ENCODE assay signal across 19 cellular contexts in the genomic region with DNA sequence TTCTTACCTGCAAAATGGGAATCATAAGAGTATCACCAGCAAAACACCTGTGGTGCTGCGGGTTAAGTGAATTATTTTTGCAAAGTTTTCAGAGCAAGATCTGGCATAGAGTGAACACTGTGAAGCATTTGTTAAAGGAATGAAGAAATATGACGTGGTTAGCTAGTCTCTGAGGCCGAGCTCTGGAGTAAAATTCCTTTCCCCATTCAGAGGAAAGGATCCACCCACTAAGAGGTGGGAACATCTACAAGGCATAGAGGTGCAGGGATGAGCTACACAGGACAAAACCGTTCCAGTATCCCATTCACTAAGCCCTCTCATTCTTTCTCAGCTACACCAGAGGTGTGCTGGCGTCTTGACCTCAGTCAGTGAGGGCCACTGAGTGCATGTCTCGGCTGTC. TPM values are rescaled to one million over a fixed set of nuclear protein-coding genes. Genes with fewer than 3 reads are reported as not detected.
DNase-seq lines count a peak whose midpoint lies in the region; ATAC-seq and TF ChIP-seq lines count a peak whose summit lies in the region.
"Had no signal": no experiment of that assay in that cellular context is flagged by ENCODE, and none has a peak within 500 bp of the region (broad histone marks: within the 10 kb centered on the region; RNA-seq: fewer than 3 reads in every experiment).

No MANE protein-coding gene starts in this region.

- POLR2A ChIA-PET in SK-N-SH (lab: Yijun Ruan, JAX) = no interaction called here

- no peak for TF ChIP-seq RAD21 in SK-N-SH (IDR thresholded peaks at IDR 0.05; ENCODE audit: low read length)

- H3F3A ChIP-seq in SK-N-SH (replicated peaks; ENCODE audit: insufficient read depth) = no peaks in the 10 kb centered on the region

- no peak overlapping the region for H3K9ac ChIP-seq in SK-N-SH

- H3K4me1 ChIP-seq in SK-N-SH (ENCODE audit: control insufficient read depth in 1 of 2, insufficient read depth in 2 of 2, low read depth in 1 of 2, low read length in 1 of 2) (no peaks in the 10 kb centered on the region), esophagus squamous epithelium (peaks cover 0 to 43% (median 20%) of the 10 kb centered on the region in 3 donors)
- H3K4me1 ChIP-seq: BE2C had no signal

- peak; percentile 35; the same call in 1 of the 3 replicates for ATAC-seq in SK-N-SH treated with all-trans-retinoic acid at 6 μM for 48 hours
- ATAC-seq in sciatic nerve = no peak
- ATAC-seq in HG03457 (IDR thresholded peaks at IDR 0.05; ENCODE audit: unreplicated experiment) = no peak

- TF ChIP-seq CTCF in SK-N-SH (IDR thresholded peaks at IDR 0.05) (no peak), esophagus squamous epithelium (IDR thresholded peaks at IDR 0.05) (no peak)

- H3K36me3 ChIP-seq in SK-N-SH (replicated peaks in 1 of 2; ENCODE audit: control insufficient read depth in 1 of 2, insufficient read depth in 2 of 2, low read length in 1 of 2) (no peaks in the 10 kb centered on the region), esophagus squamous epithelium (no peaks in the 10 kb centered on the region)
- H3K36me3 ChIP-seq: BE2C had no signal

- WGBS in SK-N-SH (ENCODE audit: low lambda C conversion rate) = 12% methylated on average over 6 of the region's 6 CpGs
- WGBS in esophagus squamous epithelium, 2 donors = 54 to 60% methylated on average over 6 of the region's 6 CpGs

- no peaks in the 10 kb centered on the region for H4K20me1 ChIP-seq in SK-N-SH (ENCODE audit: insufficient read depth)

- H3K4me3 ChIP-seq in SK-N-SH (ENCODE audit: low read depth in 2 of 2, low read length in 1 of 2) (no peak overlapping the region), esophagus squamous epithelium (no peak overlapping the region)

- DNase-seq in SK-N-SH (no peak), EH (ENCODE audit: low read depth) (peak; percentile 7), esophagus squamous epithelium (lab: John Stamatoyannopoulos, UW) (no peak), sciatic nerve (ENCODE audit: low spot score) (peak; percentile 28), NCI-H446 (lab: John Stamatoyannopoulos, UW) (no peak), Kasumi-1 (lab: John Stamatoyannopoulos, UW) (no peak)
- DNase-seq: BE2C; CD4-positive, alpha-beta memory T cell; EL; GOT3; NCI-H1105 treated with DMSO at 0.1 percent for 48 hours; NCI-H1694; NCI-H2107; NCI-H524; NCI-H82; SHP77 treated with DMSO at 0.1 percent for 48 hours had no signal

- no peaks in the 10 kb centered on the region for H3K79me2 ChIP-seq in SK-N-SH (ENCODE audit: insufficient read depth)

- no peaks in the 10 kb centered on the region for H3K9me2 ChIP-seq in SK-N-SH

- H3K9me3 ChIP-seq in SK-N-SH (peaks cover 5% of the 10 kb centered on the region; the same call in 1 of the 2 replicates), esophagus squamous epithelium (peaks cover 0 to 10% (median 0%) of the 10 kb centered on the region in 3 donors)

- CTCF ChIA-PET in SK-N-SH (lab: Yijun Ruan, JAX) = interaction anchor here (1.5 kb wide), 1 partner anchor 360 kb away, joined by 4 read pairs; no protein-coding TSS in a partner anchor

- TF ChIP-seq POLR2A in esophagus squamous epithelium (IDR thresholded peaks at IDR 0.05) = no peak

- intact Hi-C loops in esophagus squamous epithelium (cut with DNase I) (no loop called here), sciatic nerve (cut with DNase I) (no loop called here)

- H3K4me2 ChIP-seq in SK-N-SH = no peak overlapping the region

- no peak for TF ChIP-seq EP300 in SK-N-SH (IDR thresholded peaks at IDR 0.05; ENCODE audit: borderline replicate concordance in 1 of 2, low read depth in 1 of 2, low read length in 1 of 2)

- H3K27me3 ChIP-seq in SK-N-SH (ENCODE audit: insufficient read depth) (peaks cover 51% of the 10 kb centered on the region; the same call in 1 of the 2 replicates), esophagus squamous epithelium (peaks cover 0 to 20% (median 0%) of the 10 kb centered on the region in 4 donors)

- H2AFZ ChIP-seq in SK-N-SH (ENCODE audit: low read depth) = no peak overlapping the region

- no peak overlapping the region for H3K27ac ChIP-seq in SK-N-SH (ENCODE audit: low read depth in 2 of 2, low read length in 1 of 2)
- peak overlapping the region; percentile 73 to 86 (median 82) for H3K27ac ChIP-seq in esophagus squamous epithelium
- H3K27ac ChIP-seq: 22Rv1 had no signal

TF ChIP-seq in SK-N-SH treated with all-trans-retinoic acid at 6 μM for 48 hours, 23 proteins besides CTCF, POLR2A, EP300 and RAD21:
- TF ChIP-seq PPARA (CRISPR knock-in tag; IDR thresholded peaks at IDR 0.05; ENCODE audit: borderline replicate concordance) (no peak), ESRRG (CRISPR knock-in tag; IDR thresholded peaks at IDR 0.05) (no peak), SNAI2 (CRISPR knock-in tag; IDR thresholded peaks at IDR 0.05) (no peak), CSDC2 (CRISPR knock-in tag; IDR thresholded peaks at IDR 0.05) (no peak), TCF4 (CRISPR knock-in tag; IDR thresholded peaks at IDR 0.05; ENCODE audit: borderline replicate concordance) (no peak), OSR1 (CRISPR knock-in tag; IDR thresholded peaks at IDR 0.05) (no peak), ARNTL (CRISPR knock-in tag; IDR thresholded peaks at IDR 0.05; ENCODE audit: borderline replicate concordance, low read depth) (no peak), ZFP30 (CRISPR knock-in tag; IDR thresholded peaks at IDR 0.05) (no peak)
- TF ChIP-seq, protein P1, sequence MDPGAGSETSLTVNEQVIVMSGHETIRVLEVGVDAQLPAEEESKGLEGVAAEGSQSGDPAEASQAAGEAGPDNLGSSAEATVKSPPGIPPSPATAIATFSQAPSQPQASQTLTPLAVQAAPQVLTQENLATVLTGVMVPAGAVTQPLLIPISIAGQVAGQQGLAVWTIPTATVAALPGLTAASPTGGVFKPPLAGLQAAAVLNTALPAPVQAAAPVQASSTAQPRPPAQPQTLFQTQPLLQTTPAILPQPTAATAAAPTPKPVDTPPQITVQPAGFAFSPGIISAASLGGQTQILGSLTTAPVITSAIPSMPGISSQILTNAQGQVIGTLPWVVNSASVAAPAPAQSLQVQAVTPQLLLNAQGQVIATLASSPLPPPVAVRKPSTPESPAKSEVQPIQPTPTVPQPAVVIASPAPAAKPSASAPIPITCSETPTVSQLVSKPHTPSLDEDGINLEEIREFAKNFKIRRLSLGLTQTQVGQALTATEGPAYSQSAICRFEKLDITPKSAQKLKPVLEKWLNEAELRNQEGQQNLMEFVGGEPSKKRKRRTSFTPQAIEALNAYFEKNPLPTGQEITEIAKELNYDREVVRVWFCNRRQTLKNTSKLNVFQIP (CRISPR knock-in tag; IDR thresholded peaks at IDR 0.05; ENCODE audit: borderline replicate concordance, low read depth) = no peak

TF ChIP-seq in SK-N-SH, 30 proteins besides CTCF, POLR2A, EP300 and RAD21 (continues in another document):
- TF ChIP-seq, protein P2, sequence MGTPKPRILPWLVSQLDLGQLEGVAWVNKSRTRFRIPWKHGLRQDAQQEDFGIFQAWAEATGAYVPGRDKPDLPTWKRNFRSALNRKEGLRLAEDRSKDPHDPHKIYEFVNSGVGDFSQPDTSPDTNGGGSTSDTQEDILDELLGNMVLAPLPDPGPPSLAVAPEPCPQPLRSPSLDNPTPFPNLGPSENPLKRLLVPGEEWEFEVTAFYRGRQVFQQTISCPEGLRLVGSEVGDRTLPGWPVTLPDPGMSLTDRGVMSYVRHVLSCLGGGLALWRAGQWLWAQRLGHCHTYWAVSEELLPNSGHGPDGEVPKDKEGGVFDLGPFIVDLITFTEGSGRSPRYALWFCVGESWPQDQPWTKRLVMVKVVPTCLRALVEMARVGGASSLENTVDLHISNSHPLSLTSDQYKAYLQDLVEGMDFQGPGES (IDR thresholded peaks at IDR 0.05; ENCODE audit: low read depth, low read length) = no peak
- TF ChIP-seq GABPA (IDR thresholded peaks at IDR 0.05; ENCODE audit: low read depth) (no peak), FOSL2 (IDR thresholded peaks at IDR 0.05; ENCODE audit: borderline replicate concordance, low read depth) (no peak), EZH2phosphoT487 (IDR thresholded peaks at IDR 0.05; ENCODE audit: borderline replicate concordance, low read depth) (no peak), NRF1 (IDR thresholded peaks at IDR 0.05; ENCODE audit: low read depth, low read length) (no peak), RCOR1 (IDR thresholded peaks at IDR 0.05; ENCODE audit: low read length) (no peak), NFIC (IDR thresholded peaks at IDR 0.05; ENCODE audit: borderline replicate concordance) (no peak), CHD2 (IDR thresholded peaks at IDR 0.05; ENCODE audit: low read length, partially characterized antibody) (no peak)
- TF ChIP-seq, protein P3, sequence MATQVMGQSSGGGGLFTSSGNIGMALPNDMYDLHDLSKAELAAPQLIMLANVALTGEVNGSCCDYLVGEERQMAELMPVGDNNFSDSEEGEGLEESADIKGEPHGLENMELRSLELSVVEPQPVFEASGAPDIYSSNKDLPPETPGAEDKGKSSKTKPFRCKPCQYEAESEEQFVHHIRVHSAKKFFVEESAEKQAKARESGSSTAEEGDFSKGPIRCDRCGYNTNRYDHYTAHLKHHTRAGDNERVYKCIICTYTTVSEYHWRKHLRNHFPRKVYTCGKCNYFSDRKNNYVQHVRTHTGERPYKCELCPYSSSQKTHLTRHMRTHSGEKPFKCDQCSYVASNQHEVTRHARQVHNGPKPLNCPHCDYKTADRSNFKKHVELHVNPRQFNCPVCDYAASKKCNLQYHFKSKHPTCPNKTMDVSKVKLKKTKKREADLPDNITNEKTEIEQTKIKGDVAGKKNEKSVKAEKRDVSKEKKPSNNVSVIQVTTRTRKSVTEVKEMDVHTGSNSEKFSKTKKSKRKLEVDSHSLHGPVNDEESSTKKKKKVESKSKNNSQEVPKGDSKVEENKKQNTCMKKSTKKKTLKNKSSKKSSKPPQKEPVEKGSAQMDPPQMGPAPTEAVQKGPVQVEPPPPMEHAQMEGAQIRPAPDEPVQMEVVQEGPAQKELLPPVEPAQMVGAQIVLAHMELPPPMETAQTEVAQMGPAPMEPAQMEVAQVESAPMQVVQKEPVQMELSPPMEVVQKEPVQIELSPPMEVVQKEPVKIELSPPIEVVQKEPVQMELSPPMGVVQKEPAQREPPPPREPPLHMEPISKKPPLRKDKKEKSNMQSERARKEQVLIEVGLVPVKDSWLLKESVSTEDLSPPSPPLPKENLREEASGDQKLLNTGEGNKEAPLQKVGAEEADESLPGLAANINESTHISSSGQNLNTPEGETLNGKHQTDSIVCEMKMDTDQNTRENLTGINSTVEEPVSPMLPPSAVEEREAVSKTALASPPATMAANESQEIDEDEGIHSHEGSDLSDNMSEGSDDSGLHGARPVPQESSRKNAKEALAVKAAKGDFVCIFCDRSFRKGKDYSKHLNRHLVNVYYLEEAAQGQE (IDR thresholded peaks at IDR 0.05; ENCODE audit: low read depth, low read length) = no peak

RNA-seq across cellular contexts. Expression of a gene that starts 48.5 kb away (rescaled TPM):
- polyA plus RNA-seq in SK-N-SH (2012; rRNA removed) = 1.7 TPM in 2 replicates
- 0.55 and 0.77 TPM in 2 replicates for polyA plus RNA-seq in SK-N-SH (2012; cell fraction: cytosol; rRNA removed)
- polyA plus RNA-seq in SK-N-SH (2012; cell fraction: nucleus; rRNA removed) = 8.9 and 10.2 TPM in 2 replicates
- total RNA-seq in esophagus squamous epithelium (10 to 100 TPM; 20.7 to 29.4 (median 23.3) TPM), sciatic nerve (24.9 TPM)
- polyA plus RNA-seq: CD4-positive, alpha-beta memory T cell had no signal

RNA-seq across cellular contexts. Expression of a gene that starts 54.8 kb away (rescaled TPM):
- 0.03 TPM in 1 of 2 replicates, not detected in the other for polyA plus RNA-seq in SK-N-SH (2012; rRNA removed)
- polyA plus RNA-seq in SK-N-SH (2012; cell fraction: cytosol; rRNA removed) = 0.03 TPM in 1 of 2 replicates, not detected in the other
- polyA plus RNA-seq in SK-N-SH (2012; cell fraction: nucleus; rRNA removed) = 0.28 and 0.37 TPM in 2 replicates
- total RNA-seq in esophagus squamous epithelium (1 to 10 TPM in 3 of 4 donors, under 1 TPM in 1; 0.79 to 5.0 (median 1.6) TPM), sciatic nerve (3.2 TPM)

Comparison
In these comparisons a context has a peak if more than half of its experiments do, and no peak if none do; other contexts are left out.
1. DNase-seq: peak in EH (single experiment) and sciatic nerve (single experiment); none in SK-N-SH (single experiment), esophagus squamous epithelium (single experiment), NCI-H446 (0 of 2) and Kasumi-1 (0 of 2).
2. H3K27ac ChIP-seq: peak in esophagus squamous epithelium (4 of 4); none in SK-N-SH (0 of 2).